In genomic region chr15:78872972-78873795, GRCh38 we compare ENCODE assay signal across 8 cellular contexts. TPM values are rescaled to one million over a fixed set of nuclear protein-coding genes. Genes with fewer than 3 reads are reported as not detected.
DNase-seq lines count a peak whose midpoint lies in the region; ATAC-seq and TF ChIP-seq lines count a peak whose summit lies in the region.

No MANE protein-coding gene starts in this region.

- WGBS in ectodermal cell, 2 experiments, result 0% methylated on average over 75 of the region's 75 CpGs

- no peaks in the 10 kb centered on the region for H3K9me3 Mint-ChIP-seq in CD4-positive, alpha-beta T cell
- H3K9me3 Mint-ChIP-seq in activated CD8-positive, alpha-beta T cell treated with anti-CD3 and anti-CD28 coated beads for 36 hours, result no peaks in the 10 kb centered on the region

- peak overlapping the region; percentile 100 for H3K27ac ChIP-seq in CD4-positive, alpha-beta T cell (ENCODE audit: low read depth, low read length)
- peak overlapping the region; percentile 99 for H3K27ac ChIP-seq in ectodermal cell (ENCODE audit: insufficient read depth, low read depth, low read length, poor library complexity, severe bottlenecking)

- H3K36me3 Mint-ChIP-seq in CD4-positive, alpha-beta T cell (ENCODE audit: low read depth), result peaks cover 36% of the 10 kb centered on the region
- peaks cover 28% of the 10 kb centered on the region for H3K36me3 Mint-ChIP-seq in activated CD8-positive, alpha-beta T cell treated with anti-CD3 and anti-CD28 coated beads for 36 hours (ENCODE audit: low read depth)

- peak overlapping the region; percentile 100 for H3K4me3 Mint-ChIP-seq in CD4-positive, alpha-beta T cell
- peak overlapping the region; percentile 89 for H3K4me3 Mint-ChIP-seq in activated CD8-positive, alpha-beta T cell treated with anti-CD3 and anti-CD28 coated beads for 36 hours

- peak; percentile 77 to 91 (median 84) for DNase-seq in CD4-positive, alpha-beta T cell
- DNase-seq in NCI-H748 treated with DMSO at 0.1 percent for 48 hours (lab: John Stamatoyannopoulos, UW) (peak; percentile 53), lung microvascular endothelial cell (ENCODE audit: low read depth in 2 of 2) (peak; percentile 93 to 95)
- peak; percentile 96 for DNase-seq in activated CD8-positive, alpha-beta T cell treated with anti-CD3 and anti-CD28 coated beads for 36 hours
- DNase-seq in stimulated activated CD4-positive, alpha-beta T cell treated with anti-CD3 and anti-CD28 coated beads, TNF-alpha, amount 100 ng/mL, for 4 hours (ENCODE audit: low read depth in 3 of 3), result peak; percentile 79 to 86 (median 82)

- H3K4me1 ChIP-seq in ectodermal cell (ENCODE audit: control insufficient read depth, insufficient read depth, low read length), result peaks cover 5% of the 10 kb centered on the region

- H3K9me3 ChIP-seq in CD4-positive, alpha-beta T cell (ENCODE audit: control insufficient read depth, low read length), result no peaks in the 10 kb centered on the region
- no peaks in the 10 kb centered on the region for H3K9me3 ChIP-seq in ectodermal cell (ENCODE audit: control insufficient read depth, low read length)

- POLR2A ChIA-PET in CD4-positive, alpha-beta T cell (lab: Charles Lee), result interaction anchor here (0.8 to 3.6 kb wide), 22 partner anchors 9 to 1050 kb away, joined by 3 to 17 read pairs (median 6); partner anchors contain the start of genes CHRNA5, CTSH, DNAJA4 and IREB2
- POLR2A ChIA-PET in activated CD8-positive, alpha-beta T cell treated with anti-CD3 and anti-CD28 coated beads for 36 hours (lab: Charles Lee), result interaction anchor here (0.6 to 3.7 kb wide), 8 partner anchors 9 to 28 kb away, joined by 3 to 17 read pairs (median 6); no protein-coding TSS in a partner anchor

- peak overlapping the region; percentile 100 for H3K27ac Mint-ChIP-seq in CD4-positive, alpha-beta T cell
- peak overlapping the region; percentile 100 for H3K27ac Mint-ChIP-seq in activated CD8-positive, alpha-beta T cell treated with anti-CD3 and anti-CD28 coated beads for 36 hours

- no peaks in the 10 kb centered on the region for H3K36me3 ChIP-seq in ectodermal cell (ENCODE audit: control insufficient read depth, insufficient read depth, low read length)

- H3K27me3 ChIP-seq in CD4-positive, alpha-beta T cell (ENCODE audit: control insufficient read depth, insufficient read depth, low read length), result no peaks in the 10 kb centered on the region
- no peaks in the 10 kb centered on the region for H3K27me3 ChIP-seq in ectodermal cell (ENCODE audit: control insufficient read depth, insufficient read depth, low read length, poor library complexity, severe bottlenecking)

- peak overlapping the region; percentile 94 for H3K4me3 ChIP-seq in ectodermal cell (ENCODE audit: insufficient read depth, low read depth, low read length)

- H3K27me3 Mint-ChIP-seq in CD4-positive, alpha-beta T cell, result no peaks in the 10 kb centered on the region
- no peaks in the 10 kb centered on the region for H3K27me3 Mint-ChIP-seq in activated CD8-positive, alpha-beta T cell treated with anti-CD3 and anti-CD28 coated beads for 36 hours

- peak; percentile 70 for ATAC-seq in CD4-positive, alpha-beta T cell (ENCODE audit: poor library complexity)
- ATAC-seq in GM19397 (IDR thresholded peaks at IDR 0.05; ENCODE audit: unreplicated experiment) (peak; percentile 66), HG03571 (IDR thresholded peaks at IDR 0.05; ENCODE audit: unreplicated experiment) (peak; percentile 59)
- ATAC-seq in activated CD8-positive, alpha-beta T cell treated with anti-CD3 and anti-CD28 coated beads for 36 hours, result peak; percentile 76

- TF ChIP-seq CTCF in CD4-positive, alpha-beta T cell (IDR thresholded peaks at IDR 0.05), result peak; percentile 64
- peak; percentile 29 for TF ChIP-seq CTCF in activated CD8-positive, alpha-beta T cell treated with anti-CD3 and anti-CD28 coated beads for 36 hours (IDR thresholded peaks at IDR 0.05)

- peaks cover 49% of the 10 kb centered on the region for H3K4me1 Mint-ChIP-seq in CD4-positive, alpha-beta T cell (ENCODE audit: low read depth)
- H3K4me1 Mint-ChIP-seq in activated CD8-positive, alpha-beta T cell treated with anti-CD3 and anti-CD28 coated beads for 36 hours (ENCODE audit: low read depth), result peaks cover 30% of the 10 kb centered on the region

- CTCF ChIA-PET in CD4-positive, alpha-beta T cell (lab: Charles Lee), result interaction anchor here (0.5 to 1.8 kb wide), 10 partner anchors 9 to 436 kb away, joined by 3 to 8 read pairs (median 5); partner anchors contain the start of gene ADAMTS7
- CTCF ChIA-PET in activated CD8-positive, alpha-beta T cell treated with anti-CD3 and anti-CD28 coated beads for 36 hours (lab: Charles Lee), result interaction anchor here (0.8 to 2.8 kb wide), 5 partner anchors 12 to 117 kb away, joined by 3 to 15 read pairs (median 4); no protein-coding TSS in a partner anchor

- intact Hi-C loops in CD4-positive, alpha-beta T cell (cut with DNase I, micrococcal nuclease), result loop anchor here (1.0 to 10.0 kb wide), 6 partner anchors 13 to 1798 kb away; partner anchors contain the start of genes IREB2 (in 1 of the 2) and TSPAN3 (in 1 of the 2)
- intact Hi-C loops in activated CD8-positive, alpha-beta T cell treated with anti-CD3 and anti-CD28 coated beads for 36 hours (cut with micrococcal nuclease), result no loop called here

RNA-seq across cellular contexts. Expression of gene MORF4L1, which starts 0.5 kb away (rescaled TPM):
- 100 to 1,000 TPM; 463 to 496 TPM for total RNA-seq in CD4-positive, alpha-beta T cell
- total RNA-seq in activated CD8-positive, alpha-beta T cell treated with anti-CD3 and anti-CD28 coated beads for 36 hours, result 100 to 1,000 TPM; 236 to 247 TPM
- polyA plus RNA-seq in ectodermal cell (2013, experiment 1 of 4), result 605 TPM
- 595 TPM for polyA plus RNA-seq in ectodermal cell (2013, experiment 2 of 4)
- 457 TPM for polyA plus RNA-seq in ectodermal cell (2013, experiment 3 of 4)
- 468 TPM for polyA plus RNA-seq in ectodermal cell (2013, experiment 4 of 4)
- total RNA-seq in lung microvascular endothelial cell, result 224 and 247 TPM in 2 replicates

Comparison
In these comparisons a context has a peak if more than half of its experiments do, and no peak if none do; other contexts are left out.
1. Peak in every context shown above with its lines: DNase-seq, ATAC-seq, H3K4me3 ChIP-seq and H3K27ac ChIP-seq.